8 cellular contexts compared by ENCODE assay signal in genomic region chr9:63813391-63814021, GRCh38.
DNase-seq lines count a peak whose midpoint lies in the region; ATAC-seq and TF ChIP-seq lines count a peak whose summit lies in the region.
"Not testable (repeated sequence)": the region's sequence is repeated elsewhere in the genome, so short reads cannot be mapped to it uniquely, and the experiment has no call there.

No MANE protein-coding gene starts in this region.

- intact Hi-C loops in OCI-LY7 (cut with micrococcal nuclease; ENCODE audit: unreplicated experiment); psoas muscle (cut with DNase I); upper lobe of right lung (cut with DNase I): not testable (repeated sequence)

- CTCF ChIA-PET in OCI-LY7 (lab: Charles Lee; ENCODE audit: unreplicated experiment) = not testable (repeated sequence)

- H3K79me2 ChIP-seq in OCI-LY7 (ENCODE audit: insufficient read depth, low read depth, low read length) = not testable (repeated sequence)

- WGBS in psoas muscle, 3 donors = 42 to 50% (median 50%) methylated on average over 39 of the region's 39 CpGs

- in situ Hi-C loops in astrocyte of the spinal cord (cut with HindIII; ENCODE audit: low sequenced_read_pairs) = not testable (repeated sequence)

- H3K27me3 ChIP-seq in H7 (ENCODE audit: control insufficient read depth, insufficient read depth, low read length) (peaks cover 25% of the 10 kb centered on the region), iPS-20b (ENCODE audit: insufficient read depth, low read length) (peaks cover 35% of the 10 kb centered on the region)
- not testable (repeated sequence) for H3K27me3 ChIP-seq in psoas muscle (ENCODE audit: insufficient read depth in 3 of 3, low read length in 2 of 3); upper lobe of right lung

- not testable (repeated sequence) for H3K9me2 ChIP-seq in OCI-LY7 (ENCODE audit: insufficient read depth, low read length)

- not testable (repeated sequence) for H3K4me2 ChIP-seq in OCI-LY7 (ENCODE audit: low read length)

- DNase-seq in H7; OCI-LY7 (ENCODE audit: low spot score); astrocyte of the spinal cord (ENCODE audit: low read depth, low spot score); epithelial cell of proximal tubule (ENCODE audit: low read depth): not testable (repeated sequence)
- DNase-seq in psoas muscle (peak in 1 of 2 donors; percentile 49), upper lobe of right lung (peak; percentile 67)

- H3K9me3 ChIP-seq in ES-I3 (ENCODE audit: control insufficient read depth, insufficient read depth, low read length); OCI-LY7 (ENCODE audit: low read length); psoas muscle; upper lobe of right lung: not testable (repeated sequence)
- H3K9me3 ChIP-seq in iPS-20b (ENCODE audit: insufficient read depth, low read depth, low read length) = peaks cover 18% of the 10 kb centered on the region

- not testable (repeated sequence) for H2AFZ ChIP-seq in OCI-LY7 (ENCODE audit: low read length)

- not testable (repeated sequence) for TF ChIP-seq CTCF in OCI-LY7 (conservative IDR thresholded peaks at IDR 0.05; ENCODE audit: low read length); astrocyte of the spinal cord (IDR thresholded peaks at IDR 0.05; ENCODE audit: low read depth, low read length); epithelial cell of proximal tubule (conservative IDR thresholded peaks at IDR 0.05; ENCODE audit: low read depth, low read length); psoas muscle (IDR thresholded peaks at IDR 0.05); upper lobe of right lung (IDR thresholded peaks at IDR 0.05)

- POLR2A ChIA-PET in OCI-LY7 (lab: Charles Lee) = not testable (repeated sequence)

- BruUV-seq in OCI-LY7 (replicated peaks; lab: Mats Ljungman, UMichigan) = not testable (repeated sequence)

- not testable (repeated sequence) for H3K4me1 ChIP-seq in ES-I3 (ENCODE audit: insufficient read depth, low read length); iPS-20b (ENCODE audit: insufficient read depth, low read length); psoas muscle; upper lobe of right lung
- H3K4me1 ChIP-seq in OCI-LY7 (ENCODE audit: insufficient read depth, low read length, poor library complexity, severe bottlenecking) = peaks cover 11% of the 10 kb centered on the region

- H3K4me3 ChIP-seq in H7 (ENCODE audit: insufficient read depth, low read depth, low read length) (peak overlapping the region; percentile 24), OCI-LY7 (ENCODE audit: low read depth, low read length, poor library complexity, severe bottlenecking) (peak overlapping the region; percentile 31), astrocyte of the spinal cord (ENCODE audit: low read depth, low read length) (peak overlapping the region; percentile 24), epithelial cell of proximal tubule (ENCODE audit: low read depth, low read length) (peak overlapping the region; percentile 6), iPS-20b (ENCODE audit: low read length) (peak overlapping the region; percentile 38; the same call in 1 of the 2 replicates), psoas muscle (peak overlapping the region; percentile 43), upper lobe of right lung (peak overlapping the region; percentile 28)

- H3K27ac ChIP-seq in OCI-LY7 (ENCODE audit: low read depth, low read length, poor library complexity, severe bottlenecking); iPS-20b (ENCODE audit: low read length); psoas muscle; upper lobe of right lung: not testable (repeated sequence)

- H3K9ac ChIP-seq in ES-I3 (ENCODE audit: low read depth, low read length) = peak overlapping the region; percentile 30; the same call in 1 of the 2 replicates
- not testable (repeated sequence) for H3K9ac ChIP-seq in iPS-20b (ENCODE audit: low read depth, low read length)

- not testable (repeated sequence) for H4K20me1 ChIP-seq in OCI-LY7 (ENCODE audit: insufficient read depth, low read length)

- H3K36me3 ChIP-seq in ES-I3 (ENCODE audit: insufficient read depth, low read length); H7 (replicated peaks; ENCODE audit: control insufficient read depth, insufficient read depth, low read length); OCI-LY7 (ENCODE audit: insufficient read depth, low read length); iPS-20b (ENCODE audit: insufficient read depth, low read depth, low read length); psoas muscle (ENCODE audit: insufficient read depth in 1 of 2, low read depth in 1 of 2); upper lobe of right lung: not testable (repeated sequence)

- not testable (repeated sequence) for ATAC-seq in psoas muscle, upper lobe of right lung
